In the genomic region with DNA sequence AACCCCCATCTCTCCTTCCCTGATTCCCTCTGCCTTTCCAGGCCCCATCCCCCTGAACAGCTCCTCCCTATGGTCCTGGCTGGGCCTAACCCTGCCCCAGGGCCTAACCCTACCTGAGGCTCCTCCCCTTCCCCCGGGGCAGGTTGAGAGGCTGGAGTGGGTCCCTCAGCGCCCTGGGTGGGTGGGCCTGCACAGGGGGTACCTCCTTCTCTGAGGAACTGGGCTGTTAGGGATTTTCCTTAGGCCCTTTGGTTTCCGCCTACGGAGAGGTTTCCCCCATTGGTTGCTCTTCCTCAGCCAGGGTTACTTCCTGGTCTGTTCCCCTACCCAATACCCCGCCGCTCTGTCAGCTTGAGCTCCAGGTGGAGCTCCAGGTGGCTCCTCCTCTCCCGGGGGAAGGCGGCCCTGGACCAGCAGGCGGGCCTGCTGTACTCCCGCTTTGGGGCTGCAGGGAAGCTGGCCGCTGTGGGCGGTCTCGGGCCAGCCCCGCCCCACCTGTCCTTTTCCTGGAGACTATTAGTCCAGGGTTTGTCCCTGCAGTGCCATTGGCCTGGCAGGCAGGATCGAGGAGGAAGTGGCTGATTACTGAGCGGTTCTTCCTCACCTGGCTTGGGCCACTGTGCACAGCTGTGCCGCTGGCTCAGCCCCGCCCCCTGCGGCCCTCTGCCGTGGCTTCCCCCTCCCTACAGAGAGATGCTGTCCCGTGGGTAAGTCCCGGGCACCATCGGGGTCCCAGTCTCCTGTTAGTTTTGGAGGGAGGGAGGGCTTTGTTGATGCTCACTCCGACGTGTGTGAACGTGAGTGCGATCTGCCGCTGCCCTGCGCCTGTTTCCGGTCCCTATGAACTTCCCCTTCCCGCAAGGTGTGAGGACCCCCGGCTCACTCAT, we compare ENCODE assay signal across 8 cellular contexts. TPM values are rescaled to one million over a fixed set of nuclear protein-coding genes. Genes with fewer than 3 reads are reported as not detected.
A peak's percentile ranks its signal among the peaks of the same experiment; 100 is the strongest.
DNase-seq lines count a peak whose midpoint lies in the region; FAIRE-seq and TF ChIP-seq lines count a peak whose summit lies in the region.

No MANE protein-coding gene starts in this region.

- peaks cover 47% of the 10 kb centered on the region for H3K4me1 Mint-ChIP-seq in neural crest cell

- no peak overlapping the region for H3K27ac Mint-ChIP-seq in neural crest cell (ENCODE audit: unreplicated experiment)

- H3K4me3 Mint-ChIP-seq in neural crest cell, result peak overlapping the region; percentile 92

- H3K27me3 ChIP-seq in endocrine pancreas (ENCODE audit: control insufficient read depth, insufficient read depth, low read length), result no peaks in the 10 kb centered on the region

- peak; percentile 66 for DNase-seq in activated T-cell treated with anti-CD3 and anti-CD28 coated beads, Interleukin-2, amount 50 U/mL, for 1 hour
- DNase-seq in activated T-cell treated with anti-CD3 and anti-CD28 coated beads for 4 hours, result no peak
- DNase-seq in NCI-H1105 (lab: John Stamatoyannopoulos, UW), result peak; percentile 95
- peak; percentile 61 for DNase-seq in T-helper 9 cell
- DNase-seq in neural crest cell (ENCODE audit: low read depth, low spot score), result no peak
- no peak for DNase-seq in OCI-M1 (lab: John Stamatoyannopoulos, UW)
- no peak for DNase-seq in D721Med (ENCODE audit: insufficient read length, low spot score)

- no peaks in the 10 kb centered on the region for H3K36me3 ChIP-seq in endocrine pancreas (ENCODE audit: control insufficient read depth, insufficient read depth, low read length)

- H3K36me3 Mint-ChIP-seq in neural crest cell (ENCODE audit: low read depth), result peaks cover 4% of the 10 kb centered on the region

- H3K4me1 ChIP-seq in endocrine pancreas (ENCODE audit: control insufficient read depth, insufficient read depth, low read length), result peaks cover 4% of the 10 kb centered on the region

- FAIRE-seq in D721Med (lab: Jason Lieb, UNC), result no peak

- H3K9me3 ChIP-seq in endocrine pancreas (ENCODE audit: control insufficient read depth, low read length), result no peaks in the 10 kb centered on the region

- no peaks in the 10 kb centered on the region for H3K9me3 Mint-ChIP-seq in neural crest cell

- no peak for TF ChIP-seq CTCF in neural crest cell (conservative IDR thresholded peaks at IDR 0.05)
- no peak for TF ChIP-seq CTCF in D721Med (IDR thresholded peaks at IDR 0.05; ENCODE audit: insufficient read depth, missing control alignments)

- peaks cover 22% of the 10 kb centered on the region for H3K27me3 Mint-ChIP-seq in neural crest cell (ENCODE audit: low read depth)

- peak overlapping the region; percentile 87 for H3K9ac ChIP-seq in endocrine pancreas (ENCODE audit: control insufficient read depth, insufficient read depth, low read length)

- H3K4me3 ChIP-seq in endocrine pancreas (ENCODE audit: control insufficient read depth, insufficient read depth, low read length), result peak overlapping the region; percentile 64

RNA-seq across cellular contexts. Expression of a gene that starts 2.5 kb away (rescaled TPM):
- total RNA-seq in neural crest cell, result 293 and 298 TPM in 2 replicates

RNA-seq across cellular contexts. Expression of a gene that starts 2.7 kb away (rescaled TPM):
- not detected in 2 replicates for total RNA-seq in neural crest cell

RNA-seq across cellular contexts. Expression of a gene that starts 4.9 kb away (rescaled TPM):
- total RNA-seq in neural crest cell, result 0.73 and 1.1 TPM in 2 replicates

RNA-seq across cellular contexts. Expression of a gene that starts 18.5 kb away (rescaled TPM):
- 118 and 122 TPM in 2 replicates for total RNA-seq in neural crest cell

RNA-seq across cellular contexts. Expression of a gene that starts 24.2 kb away (rescaled TPM):
- total RNA-seq in neural crest cell, result 330 and 335 TPM in 2 replicates

Comparison
In these comparisons a context has a peak if more than half of its experiments do, and no peak if none do; other contexts are left out.
1. DNase-seq: peak in activated T-cell treated with anti-CD3 and anti-CD28 coated beads, Interleukin-2, amount 50 U/mL, for 1 hour (single experiment), NCI-H1105 (single experiment) and T-helper 9 cell (single experiment); none in activated T-cell treated with anti-CD3 and anti-CD28 coated beads for 4 hours (single experiment), neural crest cell (single experiment), OCI-M1 (single experiment) and D721Med (single experiment).